ENCODE assay signal across 9 cellular contexts in the genomic region with DNA sequence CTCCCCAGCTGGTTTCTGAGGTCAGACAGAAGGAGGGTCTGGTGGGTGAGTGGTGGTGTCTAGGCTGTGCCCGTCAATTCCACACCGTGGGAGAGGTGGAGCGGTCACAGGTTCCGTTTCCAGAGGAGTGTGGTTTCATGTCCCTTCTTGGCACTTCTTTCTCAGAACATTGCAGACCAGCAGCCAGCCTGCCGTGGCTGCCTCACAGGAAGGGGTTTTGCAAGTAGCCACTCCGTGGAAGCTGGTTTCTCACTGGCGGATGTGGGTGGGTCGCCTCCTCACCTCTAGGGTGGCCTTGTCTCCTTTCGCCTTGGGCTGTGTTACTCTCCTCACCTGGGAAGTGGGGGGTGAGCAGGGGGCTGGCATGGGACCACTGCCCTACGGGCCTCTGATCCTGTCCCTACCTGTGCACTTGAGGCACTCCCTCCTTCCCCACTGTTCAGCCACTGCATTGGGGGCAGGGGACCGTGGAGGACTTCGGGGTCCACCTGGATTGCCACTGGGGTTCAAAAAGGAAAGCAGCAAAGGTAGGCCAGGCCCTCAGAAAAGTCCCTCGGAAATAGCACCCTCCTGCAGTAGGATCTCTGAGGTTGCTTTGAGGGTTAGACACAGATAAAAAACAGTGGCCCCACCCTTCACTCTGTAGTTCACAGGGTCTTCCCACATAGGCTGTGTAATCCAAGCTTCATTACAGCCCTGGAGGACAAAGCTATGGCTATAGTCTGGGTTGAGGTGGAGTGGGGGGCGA.
A peak's percentile ranks its signal among the peaks of the same experiment; 100 is the strongest.
DNase-seq lines count a peak whose midpoint lies in the region; ATAC-seq and TF ChIP-seq lines count a peak whose summit lies in the region.
"Had no signal": no experiment of that assay in that cellular context is flagged by ENCODE, and none has a peak within 500 bp of the region (broad histone marks: within the 10 kb centered on the region; RNA-seq: fewer than 3 reads in every experiment).

No MANE protein-coding gene starts in this region.

- peaks cover 60% of the 10 kb centered on the region for H3K36me3 Mint-ChIP-seq in dendritic cell treated with granulocyte-macrophage colony-stimulating factor and Interleukin-4, amounts not matched to agents 40 ng/mL and 50 ng/mL, for 4 days (ENCODE audit: low read depth)

- intact Hi-C loops in dendritic cell treated with granulocyte-macrophage colony-stimulating factor and Interleukin-4, amounts not matched to agents 40 ng/mL and 50 ng/mL, for 4 days (cut with micrococcal nuclease): no loop called here

- ATAC-seq in HG03196 (IDR thresholded peaks at IDR 0.05; ENCODE audit: unreplicated experiment): peak; percentile 37
- ATAC-seq in GM18511 (IDR thresholded peaks at IDR 0.05; ENCODE audit: unreplicated experiment): no peak
- no peak for ATAC-seq in HG03108 (IDR thresholded peaks at IDR 0.05; ENCODE audit: unreplicated experiment)

- H3K4me1 Mint-ChIP-seq in dendritic cell treated with granulocyte-macrophage colony-stimulating factor and Interleukin-4, amounts not matched to agents 40 ng/mL and 50 ng/mL, for 4 days (ENCODE audit: low read depth): peaks cover 86% of the 10 kb centered on the region

- TF ChIP-seq CTCF in VCaP (conservative IDR thresholded peaks at IDR 0.05): no peak

- DNase-seq in NCI-H1417 (lab: John Stamatoyannopoulos, UW) (no peak), cerebellar nuclear complex (lab: John Stamatoyannopoulos, UW) (no peak)
- DNase-seq: NCI-H1048 had no signal

- H3K4me3 Mint-ChIP-seq in dendritic cell treated with granulocyte-macrophage colony-stimulating factor and Interleukin-4, amounts not matched to agents 40 ng/mL and 50 ng/mL, for 4 days: peak overlapping the region; percentile 36

- H3K27ac ChIP-seq in VCaP (peak overlapping the region; percentile 99), skin epidermis (peak overlapping the region in 20 of 21 experiments; percentile 9 to 86 (median 58))

- peak overlapping the region; percentile 88 for H3K27ac Mint-ChIP-seq in dendritic cell treated with granulocyte-macrophage colony-stimulating factor and Interleukin-4, amounts not matched to agents 40 ng/mL and 50 ng/mL, for 4 days

- H3K9me3 Mint-ChIP-seq in dendritic cell treated with granulocyte-macrophage colony-stimulating factor and Interleukin-4, amounts not matched to agents 40 ng/mL and 50 ng/mL, for 4 days: no peaks in the 10 kb centered on the region

- H3K4me3 ChIP-seq in skin epidermis: no peak overlapping the region

- no peaks in the 10 kb centered on the region for H3K27me3 Mint-ChIP-seq in dendritic cell treated with granulocyte-macrophage colony-stimulating factor and Interleukin-4, amounts not matched to agents 40 ng/mL and 50 ng/mL, for 4 days
